In the genomic region with DNA sequence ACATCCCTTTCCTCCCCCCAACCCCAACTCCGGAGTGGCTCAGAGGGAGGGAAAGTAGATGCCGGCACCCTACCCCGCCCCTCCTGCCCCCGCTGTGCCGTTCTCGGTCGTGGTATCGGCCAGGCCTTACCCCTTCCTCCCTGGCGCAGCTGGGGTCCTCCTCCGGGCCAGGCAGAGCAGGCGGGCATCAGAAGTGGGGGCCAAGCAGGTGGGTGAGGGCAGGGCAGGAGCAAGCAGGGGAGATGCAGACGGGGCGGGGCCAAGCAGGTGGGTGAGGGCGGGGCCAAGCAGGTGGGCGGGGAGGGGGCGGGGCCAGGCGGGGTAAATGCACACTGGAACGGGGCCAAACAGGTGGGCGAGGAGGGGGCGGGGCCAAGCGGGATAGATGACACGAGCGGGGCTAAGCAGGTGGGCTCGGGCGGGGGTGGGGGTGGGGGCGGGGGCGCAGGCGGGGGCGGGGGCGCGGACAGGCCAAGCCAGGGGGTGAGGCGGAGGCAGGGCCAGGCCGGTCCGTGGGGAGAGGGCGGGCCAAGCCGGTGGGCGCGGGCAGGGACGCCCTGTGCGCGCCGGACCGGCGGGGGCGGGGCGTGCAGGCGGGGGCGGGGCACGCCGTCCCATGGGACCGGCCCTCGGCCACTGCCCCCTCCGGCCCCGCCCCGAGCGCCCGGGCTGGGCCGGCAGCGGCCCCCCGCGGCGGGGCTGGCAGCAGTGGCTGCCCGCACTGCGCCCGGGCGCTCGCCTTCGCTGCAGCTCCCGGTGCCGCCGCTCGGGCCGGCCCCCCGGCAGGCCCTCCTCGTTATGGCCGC, we compare ENCODE assay signal across 1 cellular context.
TF ChIP-seq lines count a peak whose summit lies in the region.

A gene with protein sequence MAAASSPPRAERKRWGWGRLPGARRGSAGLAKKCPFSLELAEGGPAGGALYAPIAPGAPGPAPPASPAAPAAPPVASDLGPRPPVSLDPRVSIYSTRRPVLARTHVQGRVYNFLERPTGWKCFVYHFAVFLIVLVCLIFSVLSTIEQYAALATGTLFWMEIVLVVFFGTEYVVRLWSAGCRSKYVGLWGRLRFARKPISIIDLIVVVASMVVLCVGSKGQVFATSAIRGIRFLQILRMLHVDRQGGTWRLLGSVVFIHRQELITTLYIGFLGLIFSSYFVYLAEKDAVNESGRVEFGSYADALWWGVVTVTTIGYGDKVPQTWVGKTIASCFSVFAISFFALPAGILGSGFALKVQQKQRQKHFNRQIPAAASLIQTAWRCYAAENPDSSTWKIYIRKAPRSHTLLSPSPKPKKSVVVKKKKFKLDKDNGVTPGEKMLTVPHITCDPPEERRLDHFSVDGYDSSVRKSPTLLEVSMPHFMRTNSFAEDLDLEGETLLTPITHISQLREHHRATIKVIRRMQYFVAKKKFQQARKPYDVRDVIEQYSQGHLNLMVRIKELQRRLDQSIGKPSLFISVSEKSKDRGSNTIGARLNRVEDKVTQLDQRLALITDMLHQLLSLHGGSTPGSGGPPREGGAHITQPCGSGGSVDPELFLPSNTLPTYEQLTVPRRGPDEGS (plus strand): TSS at position 708 of the 806 bp plus-strand sequence. CDS start 91 bp downstream, at position 799.
A gene with protein sequence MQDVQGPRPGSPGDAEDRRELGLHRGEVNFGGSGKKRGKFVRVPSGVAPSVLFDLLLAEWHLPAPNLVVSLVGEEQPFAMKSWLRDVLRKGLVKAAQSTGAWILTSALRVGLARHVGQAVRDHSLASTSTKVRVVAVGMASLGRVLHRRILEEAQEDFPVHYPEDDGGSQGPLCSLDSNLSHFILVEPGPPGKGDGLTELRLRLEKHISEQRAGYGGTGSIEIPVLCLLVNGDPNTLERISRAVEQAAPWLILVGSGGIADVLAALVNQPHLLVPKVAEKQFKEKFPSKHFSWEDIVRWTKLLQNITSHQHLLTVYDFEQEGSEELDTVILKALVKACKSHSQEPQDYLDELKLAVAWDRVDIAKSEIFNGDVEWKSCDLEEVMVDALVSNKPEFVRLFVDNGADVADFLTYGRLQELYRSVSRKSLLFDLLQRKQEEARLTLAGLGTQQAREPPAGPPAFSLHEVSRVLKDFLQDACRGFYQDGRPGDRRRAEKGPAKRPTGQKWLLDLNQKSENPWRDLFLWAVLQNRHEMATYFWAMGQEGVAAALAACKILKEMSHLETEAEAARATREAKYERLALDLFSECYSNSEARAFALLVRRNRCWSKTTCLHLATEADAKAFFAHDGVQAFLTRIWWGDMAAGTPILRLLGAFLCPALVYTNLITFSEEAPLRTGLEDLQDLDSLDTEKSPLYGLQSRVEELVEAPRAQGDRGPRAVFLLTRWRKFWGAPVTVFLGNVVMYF (N-terminal part only) (minus strand): TSS at position 214 of the 806 bp plus-strand sequence. CDS start 21,478 bp downstream, outside the sequence.

TF ChIP-seq in WTC11, 78 proteins besides CTCF, POLR2A, EP300 and RAD21 (continued from another document):
- TF ChIP-seq, protein P1, sequence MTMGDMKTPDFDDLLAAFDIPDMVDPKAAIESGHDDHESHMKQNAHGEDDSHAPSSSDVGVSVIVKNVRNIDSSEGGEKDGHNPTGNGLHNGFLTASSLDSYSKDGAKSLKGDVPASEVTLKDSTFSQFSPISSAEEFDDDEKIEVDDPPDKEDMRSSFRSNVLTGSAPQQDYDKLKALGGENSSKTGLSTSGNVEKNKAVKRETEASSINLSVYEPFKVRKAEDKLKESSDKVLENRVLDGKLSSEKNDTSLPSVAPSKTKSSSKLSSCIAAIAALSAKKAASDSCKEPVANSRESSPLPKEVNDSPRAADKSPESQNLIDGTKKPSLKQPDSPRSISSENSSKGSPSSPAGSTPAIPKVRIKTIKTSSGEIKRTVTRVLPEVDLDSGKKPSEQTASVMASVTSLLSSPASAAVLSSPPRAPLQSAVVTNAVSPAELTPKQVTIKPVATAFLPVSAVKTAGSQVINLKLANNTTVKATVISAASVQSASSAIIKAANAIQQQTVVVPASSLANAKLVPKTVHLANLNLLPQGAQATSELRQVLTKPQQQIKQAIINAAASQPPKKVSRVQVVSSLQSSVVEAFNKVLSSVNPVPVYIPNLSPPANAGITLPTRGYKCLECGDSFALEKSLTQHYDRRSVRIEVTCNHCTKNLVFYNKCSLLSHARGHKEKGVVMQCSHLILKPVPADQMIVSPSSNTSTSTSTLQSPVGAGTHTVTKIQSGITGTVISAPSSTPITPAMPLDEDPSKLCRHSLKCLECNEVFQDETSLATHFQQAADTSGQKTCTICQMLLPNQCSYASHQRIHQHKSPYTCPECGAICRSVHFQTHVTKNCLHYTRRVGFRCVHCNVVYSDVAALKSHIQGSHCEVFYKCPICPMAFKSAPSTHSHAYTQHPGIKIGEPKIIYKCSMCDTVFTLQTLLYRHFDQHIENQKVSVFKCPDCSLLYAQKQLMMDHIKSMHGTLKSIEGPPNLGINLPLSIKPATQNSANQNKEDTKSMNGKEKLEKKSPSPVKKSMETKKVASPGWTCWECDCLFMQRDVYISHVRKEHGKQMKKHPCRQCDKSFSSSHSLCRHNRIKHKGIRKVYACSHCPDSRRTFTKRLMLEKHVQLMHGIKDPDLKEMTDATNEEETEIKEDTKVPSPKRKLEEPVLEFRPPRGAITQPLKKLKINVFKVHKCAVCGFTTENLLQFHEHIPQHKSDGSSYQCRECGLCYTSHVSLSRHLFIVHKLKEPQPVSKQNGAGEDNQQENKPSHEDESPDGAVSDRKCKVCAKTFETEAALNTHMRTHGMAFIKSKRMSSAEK (CRISPR knock-in tag; IDR thresholded peaks at IDR 0.05; ENCODE audit: borderline replicate concordance): no peak
- TF ChIP-seq, protein P2, sequence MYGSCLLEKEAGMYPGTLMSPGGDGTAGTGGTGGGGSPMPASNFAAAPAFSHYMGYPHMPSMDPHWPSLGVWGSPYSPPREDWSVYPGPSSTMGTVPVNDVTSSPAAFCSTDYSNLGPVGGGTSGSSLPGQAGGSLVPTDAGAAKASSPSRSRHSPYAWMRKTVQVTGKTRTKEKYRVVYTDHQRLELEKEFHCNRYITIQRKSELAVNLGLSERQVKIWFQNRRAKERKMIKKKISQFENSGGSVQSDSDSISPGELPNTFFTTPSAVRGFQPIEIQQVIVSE (CRISPR knock-in tag; IDR thresholded peaks at IDR 0.05; ENCODE audit: borderline replicate concordance): no peak
- no peak for TF ChIP-seq TEAD4 (CRISPR knock-in tag; IDR thresholded peaks at IDR 0.05)
- TF ChIP-seq CREB1 (CRISPR knock-in tag; IDR thresholded peaks at IDR 0.05): no peak
- TF ChIP-seq, protein P3, sequence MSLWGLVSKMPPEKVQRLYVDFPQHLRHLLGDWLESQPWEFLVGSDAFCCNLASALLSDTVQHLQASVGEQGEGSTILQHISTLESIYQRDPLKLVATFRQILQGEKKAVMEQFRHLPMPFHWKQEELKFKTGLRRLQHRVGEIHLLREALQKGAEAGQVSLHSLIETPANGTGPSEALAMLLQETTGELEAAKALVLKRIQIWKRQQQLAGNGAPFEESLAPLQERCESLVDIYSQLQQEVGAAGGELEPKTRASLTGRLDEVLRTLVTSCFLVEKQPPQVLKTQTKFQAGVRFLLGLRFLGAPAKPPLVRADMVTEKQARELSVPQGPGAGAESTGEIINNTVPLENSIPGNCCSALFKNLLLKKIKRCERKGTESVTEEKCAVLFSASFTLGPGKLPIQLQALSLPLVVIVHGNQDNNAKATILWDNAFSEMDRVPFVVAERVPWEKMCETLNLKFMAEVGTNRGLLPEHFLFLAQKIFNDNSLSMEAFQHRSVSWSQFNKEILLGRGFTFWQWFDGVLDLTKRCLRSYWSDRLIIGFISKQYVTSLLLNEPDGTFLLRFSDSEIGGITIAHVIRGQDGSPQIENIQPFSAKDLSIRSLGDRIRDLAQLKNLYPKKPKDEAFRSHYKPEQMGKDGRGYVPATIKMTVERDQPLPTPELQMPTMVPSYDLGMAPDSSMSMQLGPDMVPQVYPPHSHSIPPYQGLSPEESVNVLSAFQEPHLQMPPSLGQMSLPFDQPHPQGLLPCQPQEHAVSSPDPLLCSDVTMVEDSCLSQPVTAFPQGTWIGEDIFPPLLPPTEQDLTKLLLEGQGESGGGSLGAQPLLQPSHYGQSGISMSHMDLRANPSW (CRISPR knock-in tag; conservative IDR thresholded peaks at IDR 0.05; ENCODE audit: low read depth): no peak
- TF ChIP-seq, protein P4, sequence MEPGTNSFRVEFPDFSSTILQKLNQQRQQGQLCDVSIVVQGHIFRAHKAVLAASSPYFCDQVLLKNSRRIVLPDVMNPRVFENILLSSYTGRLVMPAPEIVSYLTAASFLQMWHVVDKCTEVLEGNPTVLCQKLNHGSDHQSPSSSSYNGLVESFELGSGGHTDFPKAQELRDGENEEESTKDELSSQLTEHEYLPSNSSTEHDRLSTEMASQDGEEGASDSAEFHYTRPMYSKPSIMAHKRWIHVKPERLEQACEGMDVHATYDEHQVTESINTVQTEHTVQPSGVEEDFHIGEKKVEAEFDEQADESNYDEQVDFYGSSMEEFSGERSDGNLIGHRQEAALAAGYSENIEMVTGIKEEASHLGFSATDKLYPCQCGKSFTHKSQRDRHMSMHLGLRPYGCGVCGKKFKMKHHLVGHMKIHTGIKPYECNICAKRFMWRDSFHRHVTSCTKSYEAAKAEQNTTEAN (CRISPR knock-in tag; IDR thresholded peaks at IDR 0.05): no peak
TF ChIP-seq in WTC11: peak in this region for 0.
